In genomic region chr3:125963834-125964233, GRCh38 we compare ENCODE assay signal across 13 cellular contexts. TPM values are rescaled to one million over a fixed set of nuclear protein-coding genes. Genes with fewer than 3 reads are reported as not detected.
A peak's percentile ranks its signal among the peaks of the same experiment; 100 is the strongest.
DNase-seq lines count a peak whose midpoint lies in the region; ATAC-seq and TF ChIP-seq lines count a peak whose summit lies in the region.
"Not testable (repeated sequence)": the region's sequence is repeated elsewhere in the genome, so short reads cannot be mapped to it uniquely, and the experiment has no call there.
"Had no signal": no experiment of that assay in that cellular context is flagged by ENCODE, and none has a peak within 500 bp of the region (broad histone marks: within the 10 kb centered on the region; RNA-seq: fewer than 3 reads in every experiment).

No MANE protein-coding gene starts in this region.

- not testable (repeated sequence) for H3K9me3 ChIP-seq in DND-41 (ENCODE audit: insufficient read depth, low read length, severe bottlenecking); GM23248 (ENCODE audit: low read depth)

- in situ Hi-C loops in GM23248 (cut with MboI) = loop anchor here (25.0 kb wide), 1 partner anchor 423 kb away; the partner anchor contains the start of gene CFAP100

- H3K4me1 ChIP-seq in DND-41 (ENCODE audit: insufficient read depth, low read length); GM23248 (ENCODE audit: insufficient read depth): not testable (repeated sequence)

- not testable (repeated sequence) for TF ChIP-seq EP300 in Ishikawa (IDR thresholded peaks at IDR 0.05; ENCODE audit: borderline replicate concordance)

- H3K79me2 ChIP-seq in DND-41 (ENCODE audit: insufficient read depth, low read length); GM23248 (ENCODE audit: insufficient read depth): not testable (repeated sequence)

- WGBS in GM23248 (ENCODE audit: low coverage in 1 of 2, low lambda C conversion rate in 2 of 2, missing lambda C conversion rate in 2 of 2), 2 experiments = 7 to 11% methylated on average over 1 of the region's 1 CpG

- not testable (repeated sequence) for H3K4me2 ChIP-seq in DND-41 (ENCODE audit: insufficient read depth, low read length); GM23248 (ENCODE audit: unreplicated experiment)

- H3F3A ChIP-seq in GM23248 (ENCODE audit: insufficient read depth) = not testable (repeated sequence)

- peak; percentile 47; the same call in 1 of the 3 replicates for ATAC-seq in DND-41 (ENCODE audit: insufficient read depth, low read depth)

- H3K27ac ChIP-seq in DND-41 (ENCODE audit: low read length); GM23248: not testable (repeated sequence)

- H3K36me3 ChIP-seq in DND-41 (ENCODE audit: insufficient read depth, low read length); GM23248 (ENCODE audit: low read depth): not testable (repeated sequence)

- TF ChIP-seq RAD21 in Ishikawa (IDR thresholded peaks at IDR 0.05; ENCODE audit: low read depth) = not testable (repeated sequence)

- TF ChIP-seq CTCF in DND-41 (IDR thresholded peaks at IDR 0.05; ENCODE audit: borderline replicate concordance, extremely low read depth, low read length, poor library complexity, severe bottlenecking); choroid plexus epithelial cell (conservative IDR thresholded peaks at IDR 0.05; ENCODE audit: low read depth, low read length): not testable (repeated sequence)

- not testable (repeated sequence) for H3K27me3 ChIP-seq in DND-41 (ENCODE audit: insufficient read depth, low read length, poor library complexity)
- H3K27me3 ChIP-seq in GM23248 (replicated peaks; ENCODE audit: insufficient read depth) = peaks cover 17% of the 10 kb centered on the region

- H4K20me1 ChIP-seq in DND-41 (ENCODE audit: insufficient read depth, low read length); GM23248 (ENCODE audit: insufficient read depth): not testable (repeated sequence)

- not testable (repeated sequence) for DNase-seq in DND-41
- peak; percentile 23 for DNase-seq in GM23248
- DNase-seq in amniotic epithelial cell (ENCODE audit: low read depth) = peak; percentile 3
- peak; percentile 5 for DNase-seq in choroid plexus epithelial cell (ENCODE audit: low read depth)
- DNase-seq in renal cortical epithelial cell (ENCODE audit: low read depth) = peak; percentile 2

- not testable (repeated sequence) for H3K9me2 ChIP-seq in GM23248 (ENCODE audit: insufficient read depth)

- H3K4me3 ChIP-seq in DND-41 (ENCODE audit: low read depth in 1 of 2, low read length in 2 of 2); GM23248; choroid plexus epithelial cell (ENCODE audit: low read depth, low read length): not testable (repeated sequence)

- H3K9ac ChIP-seq in DND-41 (ENCODE audit: low read depth, low read length); GM23248: not testable (repeated sequence)

- H2AFZ ChIP-seq in DND-41 (ENCODE audit: low read depth, low read length); GM23248: not testable (repeated sequence)

TF ChIP-seq in Ishikawa, 13 proteins besides CTCF, POLR2A, EP300 and RAD21:
- peak; percentile 76 for TF ChIP-seq REST (IDR thresholded peaks at IDR 0.05; ENCODE audit: low read depth)

RNA-seq across cellular contexts. Expression of gene ROPN1B, which starts 5.1 kb away (rescaled TPM):
- not detected in 2 replicates for total RNA-seq in GM23248 (2014; rRNA removed; shearing (Covaris generic))
- not detected in 2 replicates for polyA plus RNA-seq in GM23248 (2016; fragmentation: Nextera tagmentation; extraction: Ambion mirVana)
- not detected in 2 replicates for total RNA-seq in renal cortical epithelial cell
- total RNA-seq: A673; CD4-positive, alpha-beta memory T cell; G401; H1; H7; HFFc6 had no signal
- polyA plus RNA-seq: BJ; CD4-positive, alpha-beta memory T cell had no signal
